ENCODE assay signal across 18 cellular contexts in the genomic region with DNA sequence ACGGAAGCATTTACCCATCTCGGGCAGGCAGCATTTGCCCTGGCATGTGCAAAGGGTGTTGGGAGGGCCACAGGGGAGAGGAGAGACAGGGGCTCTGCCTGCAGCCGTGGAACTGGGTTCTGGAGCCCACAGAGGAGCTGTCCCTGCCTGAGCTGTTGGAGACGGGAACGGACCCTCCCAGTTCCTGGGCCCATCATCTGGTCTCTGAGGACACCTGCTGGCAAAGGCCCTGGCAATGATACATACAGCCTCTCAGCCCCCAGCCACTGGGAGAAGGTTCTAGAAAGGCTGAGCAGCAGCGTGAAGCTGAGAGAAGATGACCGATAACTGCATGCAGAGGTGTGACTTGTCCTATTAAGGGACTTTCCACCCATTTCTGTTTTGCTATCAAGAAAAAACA. TPM values are rescaled to one million over a fixed set of nuclear protein-coding genes. Genes with fewer than 3 reads are reported as not detected.
A peak's percentile ranks its signal among the peaks of the same experiment; 100 is the strongest.
DNase-seq lines count a peak whose midpoint lies in the region; ATAC-seq and TF ChIP-seq lines count a peak whose summit lies in the region.
"Had no signal": no experiment of that assay in that cellular context is flagged by ENCODE, and none has a peak within 500 bp of the region (broad histone marks: within the 10 kb centered on the region; RNA-seq: fewer than 3 reads in every experiment).

No MANE protein-coding gene starts in this region.

- peak; percentile 59 for ATAC-seq in CD8-positive, alpha-beta T cell
- no peak for ATAC-seq in GM23338
- peak; percentile 51 for ATAC-seq in activated CD8-positive, alpha-beta T cell treated with anti-CD3 and anti-CD28 coated beads for 36 hours

- peak overlapping the region; percentile 90 for H3K27ac Mint-ChIP-seq in CD8-positive, alpha-beta T cell
- H3K27ac Mint-ChIP-seq in GM23338: peak overlapping the region; percentile 9; the same call in 1 of the 2 replicates
- H3K27ac Mint-ChIP-seq in activated CD8-positive, alpha-beta T cell treated with anti-CD3 and anti-CD28 coated beads for 36 hours: no peak overlapping the region
- H3K27ac Mint-ChIP-seq: activated CD4-positive, alpha-beta memory T cell treated with anti-CD3 and anti-CD28 coated beads, Interleukin-2, amount 10 ng/mL, durations not matched to agents 7 days and 5 days; mesothelial cell of epicardium; neural progenitor cell had no signal

- H3K4me1 Mint-ChIP-seq in CD8-positive, alpha-beta T cell (ENCODE audit: low read depth): peaks cover 17% of the 10 kb centered on the region
- peaks cover 2% of the 10 kb centered on the region; the same call in 1 of the 3 replicates for H3K4me1 Mint-ChIP-seq in GM23338
- H3K4me1 Mint-ChIP-seq in activated CD8-positive, alpha-beta T cell treated with anti-CD3 and anti-CD28 coated beads for 36 hours (ENCODE audit: low read depth): peaks cover 11% of the 10 kb centered on the region
- H3K4me1 Mint-ChIP-seq: activated CD4-positive, alpha-beta memory T cell treated with anti-CD3 and anti-CD28 coated beads, Interleukin-2, amount 10 ng/mL, durations not matched to agents 7 days and 5 days; mesothelial cell of epicardium had no signal

- peaks cover 26% of the 10 kb centered on the region for H3K36me3 Mint-ChIP-seq in CD8-positive, alpha-beta T cell
- H3K36me3 Mint-ChIP-seq in GM23338 (ENCODE audit: low read depth): peaks cover 20% of the 10 kb centered on the region
- peaks cover 7% of the 10 kb centered on the region for H3K36me3 Mint-ChIP-seq in activated CD8-positive, alpha-beta T cell treated with anti-CD3 and anti-CD28 coated beads for 36 hours (ENCODE audit: low read depth)

- DNase-seq in CD8-positive, alpha-beta T cell: peak in 2 of 7 experiments; percentile 41 to 50
- DNase-seq in GM23338 (ENCODE audit: low spot score): no peak
- DNase-seq in activated CD8-positive, alpha-beta T cell treated with anti-CD3 and anti-CD28 coated beads for 36 hours: peak; percentile 46
- peak; percentile 45 for DNase-seq in hepatic stellate cell (ENCODE audit: low spot score)
- no peak for DNase-seq in stimulated activated naive CD4-positive, alpha-beta T cell treated with Interleukin-2 at 50 U/mL for 16 hours (lab: John Stamatoyannopoulos, UW)
- no peak for DNase-seq in activated CD4-positive, CD25-positive, alpha-beta regulatory T cell (lab: John Stamatoyannopoulos, UW)
- DNase-seq in HuH-7.5 (ENCODE audit: low spot score): no peak
- no peak for DNase-seq in NCI-H1048 (lab: John Stamatoyannopoulos, UW)
- DNase-seq: activated CD4-positive, alpha-beta memory T cell treated with anti-CD3 and anti-CD28 coated beads, Interleukin-2, amount 10 ng/mL, durations not matched to agents 7 days and 5 days; adrenal gland; NCI-H2029; NCI-H446; stimulated activated CD4-positive, alpha-beta T cell treated with anti-CD3 and anti-CD28 coated beads, Interleukin-12 subunit alpha, Interleukin-12 subunit beta, amount 100 ng/mL, for 4 hours; testis had no signal

- intact Hi-C loops in CD8-positive, alpha-beta T cell (cut with DNase I, micrococcal nuclease): loop anchor here in 1 of 2 experiments (5.0 to 10.0 kb wide), 2 partner anchors 71 to 218 kb away; no protein-coding TSS in a partner anchor
- intact Hi-C loops in activated CD8-positive, alpha-beta T cell treated with anti-CD3 and anti-CD28 coated beads for 36 hours (cut with micrococcal nuclease): no loop called here

- no peak overlapping the region for H3K4me3 Mint-ChIP-seq in CD8-positive, alpha-beta T cell
- no peak overlapping the region for H3K4me3 Mint-ChIP-seq in GM23338
- H3K4me3 Mint-ChIP-seq in activated CD8-positive, alpha-beta T cell treated with anti-CD3 and anti-CD28 coated beads for 36 hours: no peak overlapping the region
- H3K4me3 Mint-ChIP-seq: activated CD4-positive, alpha-beta memory T cell treated with anti-CD3 and anti-CD28 coated beads, Interleukin-2, amount 10 ng/mL, durations not matched to agents 7 days and 5 days; central memory CD8-positive, alpha-beta T cell; mesothelial cell of epicardium; neural progenitor cell had no signal

- H3K4me2 ChIP-seq in GM23338: no peak overlapping the region
- H3K4me2 ChIP-seq: hepatocyte, neural progenitor cell had no signal

- peaks cover 3% of the 10 kb centered on the region; the same call in 1 of the 2 replicates for H3F3A ChIP-seq in GM23338 (replicated peaks; ENCODE audit: low read depth)

- H3K27ac ChIP-seq in CD8-positive, alpha-beta T cell (ENCODE audit: low read depth, low read length): no peak overlapping the region
- no peak overlapping the region for H3K27ac ChIP-seq in GM23338 (ENCODE audit: low read depth)
- H3K27ac ChIP-seq: adrenal gland, hepatocyte, neural progenitor cell, testis had no signal

- H3K9me3 ChIP-seq in CD8-positive, alpha-beta T cell (ENCODE audit: low read length): no peaks in the 10 kb centered on the region
- H3K9me3 ChIP-seq: adrenal gland, testis had no signal

- H2AFZ ChIP-seq in GM23338: no peak overlapping the region
- H2AFZ ChIP-seq: hepatocyte, neural progenitor cell had no signal

- no peaks in the 10 kb centered on the region for H3K27me3 Mint-ChIP-seq in CD8-positive, alpha-beta T cell (ENCODE audit: low read depth)
- H3K27me3 Mint-ChIP-seq in GM23338 (ENCODE audit: insufficient read depth, low read depth, poor library complexity): peaks cover 5% of the 10 kb centered on the region
- H3K27me3 Mint-ChIP-seq in activated CD8-positive, alpha-beta T cell treated with anti-CD3 and anti-CD28 coated beads for 36 hours: no peaks in the 10 kb centered on the region
- H3K27me3 Mint-ChIP-seq: activated CD4-positive, alpha-beta memory T cell treated with anti-CD3 and anti-CD28 coated beads, Interleukin-2, amount 10 ng/mL, durations not matched to agents 7 days and 5 days; central memory CD8-positive, alpha-beta T cell had no signal

- POLR2A ChIA-PET in CD8-positive, alpha-beta T cell (lab: Charles Lee): no interaction called here
- POLR2A ChIA-PET in activated CD8-positive, alpha-beta T cell treated with anti-CD3 and anti-CD28 coated beads for 36 hours (lab: Charles Lee): no interaction called here

- no peaks in the 10 kb centered on the region; the same call in 1 of the 2 replicates for H4K20me1 ChIP-seq in GM23338 (replicated peaks; ENCODE audit: insufficient read depth)

- no peak overlapping the region for H3K4me3 ChIP-seq in CD8-positive, alpha-beta T cell (ENCODE audit: low read depth, low read length)
- no peak overlapping the region for H3K4me3 ChIP-seq in GM23338
- H3K4me3 ChIP-seq: adrenal gland, hepatocyte, neural progenitor cell, testis had no signal

- H3K79me2 ChIP-seq in GM23338 (replicated peaks; ENCODE audit: insufficient read depth): no peaks in the 10 kb centered on the region
- H3K79me2 ChIP-seq: hepatocyte had no signal

- no peaks in the 10 kb centered on the region for H3K36me3 ChIP-seq in CD8-positive, alpha-beta T cell (ENCODE audit: insufficient read depth, low read length)
- no peaks in the 10 kb centered on the region for H3K36me3 ChIP-seq in GM23338 (ENCODE audit: insufficient read depth)
- H3K36me3 ChIP-seq: adrenal gland, neural progenitor cell had no signal

- H3K27me3 ChIP-seq in CD8-positive, alpha-beta T cell (ENCODE audit: insufficient read depth, low read length): no peaks in the 10 kb centered on the region
- no peaks in the 10 kb centered on the region for H3K27me3 ChIP-seq in GM23338 (ENCODE audit: insufficient read depth)
- H3K27me3 ChIP-seq: adrenal gland, hepatocyte, neural progenitor cell, testis had no signal

- H3K9me3 Mint-ChIP-seq in CD8-positive, alpha-beta T cell: no peaks in the 10 kb centered on the region
- H3K9me3 Mint-ChIP-seq in GM23338: no peaks in the 10 kb centered on the region
- no peaks in the 10 kb centered on the region for H3K9me3 Mint-ChIP-seq in activated CD8-positive, alpha-beta T cell treated with anti-CD3 and anti-CD28 coated beads for 36 hours
- H3K9me3 Mint-ChIP-seq: central memory CD8-positive, alpha-beta T cell had no signal

- H3K9me2 ChIP-seq in GM23338 (ENCODE audit: insufficient read depth): no peaks in the 10 kb centered on the region

- CTCF ChIA-PET in CD8-positive, alpha-beta T cell (lab: Charles Lee): interaction anchor here (0.8 to 3.7 kb wide), 12 partner anchors 11 to 218 kb away, joined by 3 to 26 read pairs (median 5); no protein-coding TSS in a partner anchor
- CTCF ChIA-PET in activated CD8-positive, alpha-beta T cell treated with anti-CD3 and anti-CD28 coated beads for 36 hours (lab: Charles Lee): interaction anchor here (1.2 to 3.9 kb wide), 4 partner anchors 12 to 23 kb away, joined by 3 to 30 read pairs (median 6); no protein-coding TSS in a partner anchor

- H3K4me1 ChIP-seq in CD8-positive, alpha-beta T cell (ENCODE audit: insufficient read depth, low read length): peaks cover 13% of the 10 kb centered on the region
- 0 out of 2 replicates have a peak, but pooled peaks cover 3% of the 10 kb centered on the region for H3K4me1 ChIP-seq in GM23338 (ENCODE audit: insufficient read depth)
- H3K4me1 ChIP-seq: adrenal gland, neural progenitor cell, testis had no signal

- TF ChIP-seq CTCF in CD8-positive, alpha-beta T cell (IDR thresholded peaks at IDR 0.05): no peak
- peak in 1 of 2 experiments; percentile 44; a peak in 2 of 4 replicates for TF ChIP-seq CTCF in GM23338 (conservative IDR thresholded peaks at IDR 0.05; ENCODE audit: low read depth in 2 of 2)
- peak; percentile 28 for TF ChIP-seq CTCF in activated CD8-positive, alpha-beta T cell treated with anti-CD3 and anti-CD28 coated beads for 36 hours (IDR thresholded peaks at IDR 0.05)

TF ChIP-seq in GM23338, 12 proteins besides CTCF, POLR2A, EP300 and RAD21 (continues in another document):
- no peak for TF ChIP-seq ZNF331 (CRISPR knock-in tag; IDR thresholded peaks at IDR 0.05; ENCODE audit: low read depth)

RNA-seq across cellular contexts. Expression of a gene that starts 31.4 kb away (rescaled TPM):
- 10 to 100 TPM; 53.6 to 61.1 TPM for total RNA-seq in CD8-positive, alpha-beta T cell
- 54.3 and 79.1 TPM in 2 replicates for total RNA-seq in GM23338 (2014; rRNA removed; shearing (Covaris generic))
- 167 and 173 TPM in 2 replicates for polyA plus RNA-seq in GM23338 (2016; fragmentation: Nextera tagmentation; extraction: Ambion mirVana)
- total RNA-seq in activated CD8-positive, alpha-beta T cell treated with anti-CD3 and anti-CD28 coated beads for 36 hours: 10 to 100 TPM; 64.7 to 71.7 TPM

Comparison
In these comparisons a context has a peak if more than half of its experiments do, and no peak if none do; other contexts are left out.
1. DNase-seq: peak in activated CD8-positive, alpha-beta T cell treated with anti-CD3 and anti-CD28 coated beads for 36 hours (single experiment) and hepatic stellate cell (single experiment); none in GM23338 (single experiment), stimulated activated naive CD4-positive, alpha-beta T cell treated with Interleukin-2 at 50 U/mL for 16 hours (single experiment), activated CD4-positive, CD25-positive, alpha-beta regulatory T cell (0 of 4), HuH-7.5 (single experiment) and NCI-H1048 (single experiment).